In genomic region chrX:154720067-154720466, GRCh38 we compare ENCODE assay signal across 15 cellular contexts.
"Had no signal": no experiment of that assay in that cellular context is flagged by ENCODE, and none has a peak within 500 bp of the region (broad histone marks: within the 10 kb centered on the region; RNA-seq: fewer than 3 reads in every experiment).

No MANE protein-coding gene starts in this region.

- H3K4me3 Mint-ChIP-seq: mesothelial cell of epicardium had no signal

- H3K27me3 ChIP-seq: body of pancreas, esophagus squamous epithelium, right atrium auricular region had no signal

- H3K9me3 Mint-ChIP-seq: activated naive CD4-positive, alpha-beta T cell treated with anti-CD3 and anti-CD28 coated beads, Interleukin-2, amount 50 U/mL, for 72 hours; effector memory CD8-positive, alpha-beta T cell; immature natural killer cell; stimulated activated naive B cell treated with anti-CD40 and anti-IgM and Interleukin-4, amounts not matched to agents 10 μg/mL and 1 μg/mL and 100 μg/mL, for 72 hours had no signal

- H3K4me1 ChIP-seq: body of pancreas had no signal

- H3K36me3 Mint-ChIP-seq: mesothelial cell of epicardium; stimulated activated naive B cell treated with anti-CD40 and anti-IgM and Interleukin-4, amounts not matched to agents 10 μg/mL and 1 μg/mL and 100 μg/mL, for 72 hours had no signal

- H3K4me3 ChIP-seq: body of pancreas, esophagus squamous epithelium, lower lobe of right lung, right atrium auricular region had no signal

- H3K27ac Mint-ChIP-seq: mesothelial cell of epicardium; stimulated activated naive B cell treated with anti-CD40 and anti-IgM and Interleukin-4, amounts not matched to agents 10 μg/mL and 1 μg/mL and 100 μg/mL, for 72 hours had no signal

- DNase-seq: activated effector memory CD4-positive, alpha-beta T cell treated with Interleukin-2 at 50 U/mL for 16 hours; amniotic stem cell; body of pancreas; effector memory CD8-positive, alpha-beta T cell; esophagus squamous epithelium; immature natural killer cell; left cardiac atrium; lower lobe of right lung; small intestine; stimulated activated naive B cell treated with anti-CD40 and anti-IgM and Interleukin-4, amounts not matched to agents 10 μg/mL and 1 μg/mL and 100 μg/mL, for 72 hours; T1000 had no signal

- H3K27me3 Mint-ChIP-seq: effector memory CD8-positive, alpha-beta T cell; stimulated activated naive B cell treated with anti-CD40 and anti-IgM and Interleukin-4, amounts not matched to agents 10 μg/mL and 1 μg/mL and 100 μg/mL, for 72 hours had no signal

- H3K9me3 ChIP-seq: body of pancreas, esophagus squamous epithelium, lower lobe of right lung had no signal

- H3K27ac ChIP-seq: body of pancreas, right atrium auricular region, VCaP had no signal

- ATAC-seq: body of pancreas had no signal

- H3K36me3 ChIP-seq: esophagus squamous epithelium, lower lobe of right lung, right atrium auricular region had no signal
